7 cellular contexts compared by ENCODE assay signal in the genomic region with DNA sequence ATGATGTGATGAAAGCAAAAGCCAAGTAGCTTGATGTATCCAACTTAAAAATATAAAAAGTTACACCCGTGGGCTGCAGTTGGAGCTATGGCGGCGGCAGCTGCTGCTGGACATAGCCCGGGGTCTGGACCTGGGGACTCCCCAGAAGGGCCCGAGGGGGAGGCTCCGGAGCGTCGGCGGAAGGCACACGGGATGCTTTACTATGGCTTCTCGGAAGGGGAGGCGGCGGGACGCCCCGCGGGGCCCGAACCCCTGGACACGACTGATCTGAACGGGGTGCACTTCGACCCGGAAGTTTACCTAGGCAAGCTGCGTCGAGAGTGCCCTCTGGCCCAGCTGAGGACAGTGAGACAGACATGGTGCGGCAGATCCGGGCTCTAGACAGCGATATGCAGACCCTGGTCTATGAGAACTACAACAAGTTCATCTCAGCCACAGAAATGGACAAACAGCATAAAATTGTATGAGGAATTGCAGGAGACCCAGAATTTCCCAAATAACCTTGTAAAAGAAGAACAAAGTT.
"Had no signal": no experiment of that assay in that cellular context is flagged by ENCODE, and none has a peak within 500 bp of the region (broad histone marks: within the 10 kb centered on the region; RNA-seq: fewer than 3 reads in every experiment).

No MANE protein-coding gene starts in this region.

- ATAC-seq: GM23338 had no signal

- DNase-seq: H9, HCEC 1CT had no signal

- H3K27me3 Mint-ChIP-seq: IgD-negative memory B cell had no signal

- H2AFZ ChIP-seq: GM23338 had no signal

- H3K27ac Mint-ChIP-seq: GM23338, IgD-negative memory B cell had no signal

- H3K4me3 ChIP-seq: GM23338 had no signal

- H3K4me2 ChIP-seq: GM23338 had no signal

- FAIRE-seq: H1, H54, HTR-8/SVneo had no signal

- H3K4me3 Mint-ChIP-seq: GM23338, H9, IgD-negative memory B cell had no signal

- H3K4me1 Mint-ChIP-seq: IgD-negative memory B cell had no signal

- H3K36me3 Mint-ChIP-seq: IgD-negative memory B cell had no signal
